24 cellular contexts compared by ENCODE assay signal in the genomic region with DNA sequence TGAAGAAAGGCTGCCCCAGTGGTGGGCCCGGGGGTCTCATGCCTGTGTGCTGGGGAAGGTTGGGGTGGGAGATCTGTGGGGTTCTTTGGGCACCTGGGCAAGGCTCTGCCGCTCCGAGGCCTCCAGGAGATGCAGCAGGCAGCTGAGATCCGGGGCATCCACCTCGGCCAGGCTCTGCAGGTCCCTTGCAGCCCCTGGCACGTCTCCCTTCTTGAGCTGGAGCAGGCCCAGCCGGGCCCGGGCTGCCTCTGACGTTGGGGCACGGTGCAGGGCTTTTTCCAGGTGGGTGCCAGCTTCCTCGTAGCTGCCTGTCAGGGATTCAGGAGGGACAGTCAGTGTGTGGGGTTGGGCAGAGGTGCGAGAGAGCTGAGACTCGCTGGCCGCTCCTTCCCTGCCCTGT. TPM values are rescaled to one million over a fixed set of nuclear protein-coding genes. Genes with fewer than 3 reads are reported as not detected.
DNase-seq lines count a peak whose midpoint lies in the region; ATAC-seq and TF ChIP-seq lines count a peak whose summit lies in the region.
"Had no signal": no experiment of that assay in that cellular context is flagged by ENCODE, and none has a peak within 500 bp of the region (broad histone marks: within the 10 kb centered on the region; RNA-seq: fewer than 3 reads in every experiment).

No MANE protein-coding gene starts in this region.

- H3K9me3 Mint-ChIP-seq in MCF 10A (ENCODE audit: unreplicated experiment): peaks cover 9% of the 10 kb centered on the region
- H3K9me3 Mint-ChIP-seq in activated B cell treated with CpG ODN at 0.5 μM for 24 hours: peaks cover 10% of the 10 kb centered on the region
- peaks cover 3 to 24% (median 14%) of the 10 kb centered on the region in 7 donors for H3K9me3 Mint-ChIP-seq in naive B cell

- TF ChIP-seq EP300 in stomach (IDR thresholded peaks at IDR 0.05): no peak

- H3K27me3 Mint-ChIP-seq in MCF 10A (ENCODE audit: insufficient read depth, unreplicated experiment): no peaks in the 10 kb centered on the region
- peaks cover 3% of the 10 kb centered on the region for H3K27me3 Mint-ChIP-seq in activated B cell treated with CpG ODN at 0.5 μM for 24 hours
- peaks cover 0 to 15% (median 0%) of the 10 kb centered on the region in 3 donors for H3K27me3 Mint-ChIP-seq in naive B cell
- H3K27me3 Mint-ChIP-seq: CD4-positive, CD25-positive, alpha-beta regulatory T cell had no signal

- H4K20me1 ChIP-seq in mammary epithelial cell (ENCODE audit: insufficient read depth, low read length): no peaks in the 10 kb centered on the region

- 80% methylated on average over 10 of the region's 14 CpGs for WGBS in mammary epithelial cell (ENCODE audit: low coverage, missing lambda C conversion rate)
- 65 to 74% (median 70%) methylated on average over 7 to 14 of the region's 14 CpGs for WGBS in stomach, 5 donors

- dilution Hi-C loops in mammary epithelial cell (cut with HindIII; ENCODE audit: low sequenced_read_pairs): no loop called here

- H3K9me3 ChIP-seq in mammary epithelial cell (replicated peaks; ENCODE audit: insufficient read depth, low read length): peaks cover 4% of the 10 kb centered on the region
- H3K9me3 ChIP-seq in stomach: peaks cover 5 to 34% (median 32%) of the 10 kb centered on the region in 4 donors
- H3K9me3 ChIP-seq: ovary had no signal

- CTCF ChIA-PET in MCF 10A (lab: Yijun Ruan, JAX): no interaction called here
- CTCF ChIA-PET in mammary epithelial cell (lab: Charles Lee; ENCODE audit: low non-redundant PET): no interaction called here
- CTCF ChIA-PET in activated B cell treated with CpG ODN at 0.5 μM for 24 hours (lab: Charles Lee): no interaction called here

- ATAC-seq in activated B cell treated with CpG ODN at 0.5 μM for 24 hours (ENCODE audit: low read depth) (no peak), naive B cell (ENCODE audit: low read depth in 2 of 2) (no peak), GM19452 (IDR thresholded peaks at IDR 0.05; ENCODE audit: unreplicated experiment) (no peak)
- ATAC-seq: GM12878, left colon had no signal

- in situ Hi-C loops in mammary epithelial cell (cut with MboI; ENCODE audit: low sequenced_read_pairs in 2 of 2): no loop called here

- no peak overlapping the region for H3K9ac ChIP-seq in mammary epithelial cell (ENCODE audit: insufficient read depth, low read length)

- TF ChIP-seq CTCF in MCF 10A (IDR thresholded peaks at IDR 0.05; ENCODE audit: unreplicated experiment) (no peak), mammary epithelial cell (conservative IDR thresholded peaks at IDR 0.05 in 1 of 2, IDR thresholded peaks at IDR 0.05 in 1 of 2; ENCODE audit: extremely low read depth in 1 of 2, insufficient read depth in 1 of 2, low read depth in 1 of 2, low read length in 2 of 2) (no peak), activated B cell treated with CpG ODN at 0.5 μM for 24 hours (IDR thresholded peaks at IDR 0.05) (no peak), stomach (IDR thresholded peaks at IDR 0.05) (no peak)

- peak overlapping the region; percentile 69 for H3K4me3 Mint-ChIP-seq in MCF 10A (ENCODE audit: unreplicated experiment)
- no peak overlapping the region for H3K4me3 Mint-ChIP-seq in activated B cell treated with CpG ODN at 0.5 μM for 24 hours
- H3K4me3 Mint-ChIP-seq in naive B cell: peak overlapping the region in 5 of 8 donors; percentile 18 to 86 (median 83)

- H3K4me2 ChIP-seq in mammary epithelial cell (ENCODE audit: insufficient read depth, low read depth, low read length): no peak overlapping the region

- peaks cover 11% of the 10 kb centered on the region for H3K79me2 ChIP-seq in mammary epithelial cell (ENCODE audit: insufficient read depth, low read length)

- no peak overlapping the region for H2AFZ ChIP-seq in mammary epithelial cell (ENCODE audit: low read depth, low read length)

- no peak overlapping the region for H3K27ac ChIP-seq in mammary epithelial cell (ENCODE audit: insufficient read depth, low read depth, low read length)
- no peak overlapping the region for H3K27ac ChIP-seq in stomach
- H3K27ac ChIP-seq: ovary, VCaP had no signal

- H3K27me3 ChIP-seq in mammary epithelial cell (ENCODE audit: insufficient read depth, low read length) (no peaks in the 10 kb centered on the region), stomach (peaks cover 0 to 2% (median 0%) of the 10 kb centered on the region in 3 donors)
- H3K27me3 ChIP-seq: ovary had no signal

- intact Hi-C loops in MCF 10A (cut with micrococcal nuclease) (no loop called here), mammary epithelial cell (cut with micrococcal nuclease) (no loop called here), activated B cell treated with CpG ODN at 0.5 μM for 24 hours (cut with micrococcal nuclease) (loop anchor here (10.0 kb wide), 4 partner anchors 449 to 1261 kb away; partner anchors contain the start of genes C1orf174, FAAP20 and TPRG1L), stomach (cut with DNase I; ENCODE audit: low total_unique reads) (loop anchor here (10.0 kb wide), 3 partner anchors 59 to 229 kb away; partner anchors contain the start of genes PEX10 and PRXL2B)

- H3K4me1 ChIP-seq in mammary epithelial cell (ENCODE audit: insufficient read depth, low read length) (peaks cover 18% of the 10 kb centered on the region), stomach (peaks cover 17 to 28% (median 26%) of the 10 kb centered on the region in 4 donors)

- no peaks in the 10 kb centered on the region for H3K36me3 ChIP-seq in mammary epithelial cell (ENCODE audit: insufficient read depth, low read length)
- no peaks in the 10 kb centered on the region for H3K36me3 ChIP-seq in stomach
- H3K36me3 ChIP-seq: ovary had no signal

- H3K4me1 Mint-ChIP-seq in MCF 10A (ENCODE audit: insufficient read depth, unreplicated experiment): peaks cover 6% of the 10 kb centered on the region
- H3K4me1 Mint-ChIP-seq in activated B cell treated with CpG ODN at 0.5 μM for 24 hours: peaks cover 11% of the 10 kb centered on the region
- peaks cover 6 to 24% (median 13%) of the 10 kb centered on the region in 3 donors for H3K4me1 Mint-ChIP-seq in naive B cell

- H3K36me3 Mint-ChIP-seq in MCF 10A (ENCODE audit: insufficient read depth, unreplicated experiment): no peaks in the 10 kb centered on the region
- H3K36me3 Mint-ChIP-seq in activated B cell treated with CpG ODN at 0.5 μM for 24 hours (ENCODE audit: low read depth): peaks cover 2% of the 10 kb centered on the region
- peaks cover 5 to 14% of the 10 kb centered on the region in 2 donors for H3K36me3 Mint-ChIP-seq in naive B cell

- DNase-seq in MCF 10A (ENCODE audit: unreplicated experiment) (no peak), mammary epithelial cell (no peak), activated B cell treated with CpG ODN at 0.5 μM for 24 hours (peak; percentile 11), naive B cell (no peak), stomach (peak; percentile 25), NCI-H526 (lab: John Stamatoyannopoulos, UW) (no peak), amniotic stem cell (lab: John Stamatoyannopoulos, UW) (no peak)
- DNase-seq: caudate nucleus; CD4-positive, CD25-positive, alpha-beta regulatory T cell; DMS153; GF-D8; NCI-H1048; NCI-H2107; NCI-H510A treated with DMSO at 0.1 percent for 48 hours; SIG-M5; stimulated activated CD4-positive, alpha-beta T cell treated with anti-CD3 and anti-CD28 coated beads, Interleukin-4, amount 100 ng/mL, for 1 hour; substantia nigra; T-helper 1 cell had no signal

- H3K4me3 ChIP-seq in mammary epithelial cell (replicated peaks in 1 of 3; ENCODE audit: insufficient read depth in 1 of 3, low read depth in 2 of 3, low read length in 3 of 3) (no peak overlapping the region), stomach (no peak overlapping the region)
- H3K4me3 ChIP-seq: GM12878 had no signal

- no peak for TF ChIP-seq POLR2A in stomach (IDR thresholded peaks at IDR 0.05)

- no peak overlapping the region for H3K27ac Mint-ChIP-seq in MCF 10A (ENCODE audit: low read depth, unreplicated experiment)
- H3K27ac Mint-ChIP-seq in activated B cell treated with CpG ODN at 0.5 μM for 24 hours: no peak overlapping the region
- H3K27ac Mint-ChIP-seq in naive B cell: peak overlapping the region in 3 of 6 donors; percentile 75 to 94 (median 87)

- BruUV-seq in MCF 10A (replicated peaks; lab: Mats Ljungman, UMichigan): no TSS peak
- BruUV-seq in mammary epithelial cell (replicated peaks; lab: Mats Ljungman, UMichigan): no TSS peak

- POLR2A ChIA-PET in MCF 10A (lab: Yijun Ruan, JAX) (no interaction called here), activated B cell treated with CpG ODN at 0.5 μM for 24 hours (lab: Charles Lee) (interaction anchor here (0.9 to 1.8 kb wide), 4 partner anchors 58 to 89 kb away, joined by 3 to 14 read pairs (median 6); partner anchors contain the start of genes PRXL2B and TNFRSF14)

RNA-seq across cellular contexts. Expression of gene MMEL1, which starts 11.4 kb away (rescaled TPM):
- total RNA-seq in MCF 10A (2022) (not detected in 2 replicates), mammary epithelial cell (not detected), activated B cell treated with CpG ODN at 0.5 μM for 24 hours (not detected in 2 replicates), stomach (100 to 1,000 TPM in 1 of 5 donors, 10 to 100 TPM in 1, 1 to 10 TPM in 3; 1.3 to 190 (median 4.5) TPM)
- polyA plus RNA-seq in mammary epithelial cell (not detected), naive B cell (ENCODE audit: low read depth in 6 of 6) (1 to 10 TPM in 5 of 6 donors, not detected in 1; 1.0 to 8.5 (median 5.3) TPM), stomach (10 to 100 TPM; 20.5 to 27.3 (median 26.7) TPM)
- polyA minus RNA-seq in mammary epithelial cell: not detected
- total RNA-seq: GM12878, H4 had no signal

RNA-seq across cellular contexts. Expression of gene PRXL2B, which starts 57.6 kb away (rescaled TPM):
- total RNA-seq in MCF 10A (2022) (10.3 and 12.6 TPM in 2 replicates), mammary epithelial cell (10 to 100 TPM; 15.7 to 29.1 TPM), activated B cell treated with CpG ODN at 0.5 μM for 24 hours (12.6 and 13.5 TPM in 2 replicates), stomach (100 to 1,000 TPM in 1 of 5 donors, 10 to 100 TPM in 3, 1 to 10 TPM in 1; 8.5 to 668 (median 21.0) TPM)
- polyA plus RNA-seq in mammary epithelial cell (26.3 TPM), naive B cell (ENCODE audit: low read depth in 6 of 6) (10 to 100 TPM; 11.6 to 18.6 (median 13.7) TPM), stomach (10 to 100 TPM; 18.9 to 23.8 (median 20.9) TPM)
- polyA minus RNA-seq in mammary epithelial cell: 3.5 TPM

Comparison
In these comparisons a context has a peak if more than half of its experiments do, and no peak if none do; other contexts are left out.
1. DNase-seq: peak in activated B cell treated with CpG ODN at 0.5 μM for 24 hours (single experiment) and stomach (single experiment); none in MCF 10A (single experiment), mammary epithelial cell (single experiment), naive B cell (single experiment), NCI-H526 (0 of 2) and amniotic stem cell (single experiment).
2. intact Hi-C loops: an anchor here in activated B cell treated with CpG ODN at 0.5 μM for 24 hours (10.0 kb wide) and stomach (10.0 kb wide); none called in MCF 10A and mammary epithelial cell.